Comparison of ENCODE assay signal across 20 cellular contexts in the genomic region with DNA sequence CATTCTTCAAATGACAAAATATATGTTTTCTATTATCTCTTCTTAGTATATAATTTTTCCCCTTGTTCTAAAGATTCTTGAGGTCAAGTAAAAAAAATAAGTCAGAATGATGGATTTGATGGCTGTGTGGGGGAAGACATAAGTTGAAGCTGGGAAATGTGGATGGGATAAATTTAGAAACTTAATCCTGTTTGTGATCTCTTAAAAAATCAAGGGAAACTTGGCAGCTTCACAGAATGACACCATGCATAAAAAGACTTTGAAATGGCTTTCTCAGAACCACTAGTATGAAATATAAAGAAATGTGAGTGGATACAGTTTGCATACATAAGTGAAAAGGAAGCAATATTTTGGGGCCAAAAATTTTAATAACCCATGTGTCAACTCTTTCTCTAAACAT. TPM values are rescaled to one million over a fixed set of nuclear protein-coding genes. Genes with fewer than 3 reads are reported as not detected.
DNase-seq lines count a peak whose midpoint lies in the region; ATAC-seq, FAIRE-seq and TF ChIP-seq lines count a peak whose summit lies in the region.
"Had no signal": no experiment of that assay in that cellular context is flagged by ENCODE, and none has a peak within 500 bp of the region (broad histone marks: within the 10 kb centered on the region; RNA-seq: fewer than 3 reads in every experiment).

No MANE protein-coding gene starts in this region.

- no peaks in the 10 kb centered on the region for H4K20me1 ChIP-seq in astrocyte (ENCODE audit: insufficient read depth, low read length)
- H4K20me1 ChIP-seq: BLaER1 had no signal

- no peak overlapping the region for H2BK15ac ChIP-seq in mesenchymal stem cell (ENCODE audit: low read depth, poor library complexity, severe bottlenecking)

- no peak overlapping the region for H2BK12ac ChIP-seq in mesenchymal stem cell (ENCODE audit: low read length in 2 of 2)

- H3K23ac ChIP-seq in mesenchymal stem cell (ENCODE audit: low read length in 2 of 2): no peak overlapping the region

- no peak overlapping the region for H3K4me2 ChIP-seq in astrocyte (ENCODE audit: low read length)
- H3K4me2 ChIP-seq in mesenchymal stem cell (ENCODE audit: low read length, poor library complexity, severe bottlenecking): no peak overlapping the region
- H3K4me2 ChIP-seq: BLaER1, GM23338 had no signal

- H3K4me1 ChIP-seq in A673 (ENCODE audit: insufficient read depth, low read length, poor library complexity, severe bottlenecking) (peaks cover 23% of the 10 kb centered on the region), astrocyte (ENCODE audit: insufficient read depth, low read length) (no peaks in the 10 kb centered on the region), mesenchymal stem cell (ENCODE audit: control insufficient read depth, insufficient read depth, low read depth, low read length) (no peaks in the 10 kb centered on the region), Peyer's patch (no peaks in the 10 kb centered on the region)
- H3K4me1 ChIP-seq: BLaER1 had no signal

- H3K36me3 ChIP-seq in A673 (ENCODE audit: insufficient read depth, low read length, poor library complexity, severe bottlenecking): no peaks in the 10 kb centered on the region
- H3K36me3 ChIP-seq in astrocyte (ENCODE audit: insufficient read depth, low read length): no peaks in the 10 kb centered on the region
- no peaks in the 10 kb centered on the region for H3K36me3 ChIP-seq in mesenchymal stem cell (ENCODE audit: control insufficient read depth in 1 of 2, insufficient read depth in 2 of 2, low read depth in 1 of 2, low read length in 2 of 2)
- H3K36me3 ChIP-seq in Peyer's patch: no peaks in the 10 kb centered on the region
- H3K36me3 ChIP-seq: BLaER1 had no signal

- H3K9me3 Mint-ChIP-seq in astrocyte (ENCODE audit: unreplicated experiment) (no peaks in the 10 kb centered on the region), MCF 10A (ENCODE audit: unreplicated experiment) (no peaks in the 10 kb centered on the region)
- H3K9me3 Mint-ChIP-seq: CD14-positive monocyte, GM23338 had no signal

- POLR2A ChIA-PET in A673 (lab: Charles Lee; ENCODE audit: low non-redundant PET) (no interaction called here), MCF 10A (lab: Yijun Ruan, JAX) (no interaction called here)

- H2AFZ ChIP-seq in astrocyte (ENCODE audit: low read depth, low read length) (no peak overlapping the region), mesenchymal stem cell (ENCODE audit: low read depth, low read length) (no peak overlapping the region)
- H2AFZ ChIP-seq: GM23338 had no signal

- H2AK5ac ChIP-seq in mesenchymal stem cell (ENCODE audit: low read length, severe bottlenecking): no peak overlapping the region

- no peaks in the 10 kb centered on the region for H3K79me2 ChIP-seq in astrocyte (ENCODE audit: insufficient read depth, low read length)

- H3K9me3 ChIP-seq in A673 (ENCODE audit: low read depth, low read length, poor library complexity, severe bottlenecking): no peaks in the 10 kb centered on the region
- H3K9me3 ChIP-seq in astrocyte (ENCODE audit: insufficient read depth, low read depth, low read length): no peaks in the 10 kb centered on the region
- no peaks in the 10 kb centered on the region for H3K9me3 ChIP-seq in mesenchymal stem cell (ENCODE audit: control insufficient read depth, low read length)
- H3K9me3 ChIP-seq in Peyer's patch: no peaks in the 10 kb centered on the region
- H3K9me3 ChIP-seq: BLaER1 had no signal

- no peak overlapping the region for H4K91ac ChIP-seq in mesenchymal stem cell (ENCODE audit: low read length)

- no peak overlapping the region for H2BK5ac ChIP-seq in mesenchymal stem cell (ENCODE audit: low read depth, low read length, poor library complexity, severe bottlenecking)

- no peak for TF ChIP-seq POLR2A in Peyer's patch (IDR thresholded peaks at IDR 0.05)

- ATAC-seq in GM21723 (IDR thresholded peaks at IDR 0.05; ENCODE audit: unreplicated experiment): no peak
- ATAC-seq: GM23338 had no signal

- no peaks in the 10 kb centered on the region for H3K4me1 Mint-ChIP-seq in astrocyte (ENCODE audit: low read depth, unreplicated experiment)
- H3K4me1 Mint-ChIP-seq in MCF 10A (ENCODE audit: insufficient read depth, unreplicated experiment): no peaks in the 10 kb centered on the region
- H3K4me1 Mint-ChIP-seq: CD14-positive monocyte; CD4-positive, alpha-beta memory T cell had no signal

- H3K9ac ChIP-seq in astrocyte (ENCODE audit: low read length) (no peak overlapping the region), mesenchymal stem cell (ENCODE audit: low read length) (no peak overlapping the region)
- H3K9ac ChIP-seq: BLaER1 had no signal

- H3K27me3 Mint-ChIP-seq in astrocyte (ENCODE audit: low read depth, unreplicated experiment) (no peaks in the 10 kb centered on the region), MCF 10A (ENCODE audit: insufficient read depth, unreplicated experiment) (peaks cover 21% of the 10 kb centered on the region)
- H3K27me3 Mint-ChIP-seq: CD4-positive, alpha-beta memory T cell had no signal

- H3K27ac ChIP-seq in A673 (ENCODE audit: low read depth, low read length, poor library complexity, severe bottlenecking) (no peak overlapping the region), astrocyte (ENCODE audit: low read depth, low read length) (no peak overlapping the region), mesenchymal stem cell (ENCODE audit: low read length, poor library complexity, severe bottlenecking) (no peak overlapping the region), Peyer's patch (no peak overlapping the region)
- H3K27ac ChIP-seq: BLaER1 had no signal

- CTCF ChIA-PET in A673 (lab: Charles Lee): no interaction called here
- CTCF ChIA-PET in MCF 10A (lab: Yijun Ruan, JAX): no interaction called here

- H3K36me3 Mint-ChIP-seq in astrocyte (ENCODE audit: low read depth, unreplicated experiment) (no peaks in the 10 kb centered on the region), MCF 10A (ENCODE audit: insufficient read depth, unreplicated experiment) (no peaks in the 10 kb centered on the region)
- H3K36me3 Mint-ChIP-seq: CD14-positive monocyte; CD4-positive, alpha-beta memory T cell had no signal

- TF ChIP-seq CTCF in A673 (conservative IDR thresholded peaks at IDR 0.05; ENCODE audit: low read depth, low read length) (no peak), astrocyte (IDR thresholded peaks at IDR 0.05; ENCODE audit: insufficient read depth, low read depth, low read length) (no peak), MCF 10A (IDR thresholded peaks at IDR 0.05; ENCODE audit: unreplicated experiment) (no peak), Peyer's patch (IDR thresholded peaks at IDR 0.05) (no peak)

- no peak overlapping the region for H3K4ac ChIP-seq in mesenchymal stem cell (ENCODE audit: low read depth in 1 of 2, low read length in 2 of 2)

- no peaks in the 10 kb centered on the region for H3K79me1 ChIP-seq in mesenchymal stem cell (replicated peaks; ENCODE audit: low read length, poor library complexity, severe bottlenecking)

- no peak overlapping the region for H4K8ac ChIP-seq in mesenchymal stem cell (ENCODE audit: low read length)

- H3K4me3 Mint-ChIP-seq in astrocyte (ENCODE audit: unreplicated experiment) (no peak overlapping the region), MCF 10A (ENCODE audit: unreplicated experiment) (no peak overlapping the region)
- H3K4me3 Mint-ChIP-seq: CD14-positive monocyte; CD4-positive, alpha-beta memory T cell; GM23338 had no signal

- no peaks in the 10 kb centered on the region for H3K27me3 ChIP-seq in A673 (replicated peaks; ENCODE audit: insufficient read depth, low read depth, low read length, poor library complexity)
- H3K27me3 ChIP-seq in astrocyte (ENCODE audit: insufficient read depth, low read length): no peaks in the 10 kb centered on the region
- no peaks in the 10 kb centered on the region for H3K27me3 ChIP-seq in mesenchymal stem cell (ENCODE audit: control insufficient read depth in 1 of 2, insufficient read depth in 1 of 2, low read length in 2 of 2)
- no peaks in the 10 kb centered on the region for H3K27me3 ChIP-seq in Peyer's patch
- H3K27me3 ChIP-seq: BLaER1 had no signal

- no peak overlapping the region for H3K14ac ChIP-seq in mesenchymal stem cell (ENCODE audit: low read length in 2 of 2)

- H3K4me3 ChIP-seq in A673 (ENCODE audit: low read depth, low read length, poor library complexity, severe bottlenecking): no peak overlapping the region
- H3K4me3 ChIP-seq in astrocyte (ENCODE audit: insufficient read depth, low read depth, low read length): no peak overlapping the region
- H3K4me3 ChIP-seq in mesenchymal stem cell (ENCODE audit: insufficient read depth in 1 of 2, low read depth in 1 of 2, low read length in 2 of 2): no peak overlapping the region
- no peak overlapping the region for H3K4me3 ChIP-seq in Peyer's patch
- H3K4me3 ChIP-seq: BLaER1, GM23338 had no signal

- intact Hi-C loops in A673 (cut with micrococcal nuclease; ENCODE audit: unreplicated experiment) (no loop called here), MCF 10A (cut with micrococcal nuclease) (no loop called here)

- no peak for FAIRE-seq in astrocyte (lab: Jason Lieb, UNC)
- FAIRE-seq: A204.1, G401.6, GM12891, H54 had no signal

- H3K18ac ChIP-seq in mesenchymal stem cell (ENCODE audit: low read depth in 1 of 2, low read length in 2 of 2): no peak overlapping the region

- DNase-seq in A673 (ENCODE audit: low spot score) (peak; percentile 82), NCI-H446 treated with DMSO at 0.1 percent for 48 hours (lab: John Stamatoyannopoulos, UW) (peak; percentile 11), astrocyte (ENCODE audit: low read depth) (peak; percentile 6), mesenchymal stem cell (peak; percentile 3), MCF 10A (ENCODE audit: unreplicated experiment) (no peak), Peyer's patch (no peak)
- DNase-seq in stimulated activated CD4-positive, alpha-beta T cell treated with anti-CD3 and anti-CD28 coated beads, Interleukin-4, amount 100 ng/mL, for 4 hours: no peak
- DNase-seq: Calu3; CD4-positive, alpha-beta memory T cell; HCEC 1CT; KG1 had no signal

- H2BK120ac ChIP-seq in mesenchymal stem cell (ENCODE audit: low read depth, low read length): no peak overlapping the region

- no TSS peak for BruUV-seq in A673 (replicated peaks; lab: Mats Ljungman, UMichigan)
- no TSS peak for BruUV-seq in MCF 10A (replicated peaks; lab: Mats Ljungman, UMichigan)

- H3K27ac Mint-ChIP-seq in astrocyte (ENCODE audit: unreplicated experiment) (no peak overlapping the region), MCF 10A (ENCODE audit: low read depth, unreplicated experiment) (no peak overlapping the region)
- H3K27ac Mint-ChIP-seq: CD14-positive monocyte; CD4-positive, alpha-beta memory T cell; GM23338 had no signal

RNA-seq across cellular contexts. Expression of gene CDH19, which starts 21.7 kb away (rescaled TPM):
- total RNA-seq in A673 (2021) (not detected in 2 replicates), astrocyte (not detected in 2 replicates), MCF 10A (2022) (not detected in 2 replicates), Peyer's patch (10 to 100 TPM in 1 of 4 donors, 1 to 10 TPM in 3; 1.9 to 18.2 (median 2.5) TPM)
- under 0.01 TPM for polyA plus RNA-seq in mesenchymal stem cell (2013, experiment 1 of 2)
- under 0.01 TPM for polyA plus RNA-seq in mesenchymal stem cell (2013, experiment 2 of 2)
- total RNA-seq: CD4-positive, alpha-beta memory T cell; HT-29 had no signal
- polyA plus RNA-seq: CD14-positive monocyte; CD4-positive, alpha-beta memory T cell had no signal

Comparison
In these comparisons a context has a peak if more than half of its experiments do, and no peak if none do; other contexts are left out.
1. DNase-seq: peak in A673 (single experiment), NCI-H446 treated with DMSO at 0.1 percent for 48 hours (single experiment), astrocyte (single experiment) and mesenchymal stem cell (single experiment); none in MCF 10A (single experiment), Peyer's patch (0 of 3) and stimulated activated CD4-positive, alpha-beta T cell treated with anti-CD3 and anti-CD28 coated beads, Interleukin-4, amount 100 ng/mL, for 4 hours (0 of 2).